Comparison of ENCODE assay signal across 17 cellular contexts in genomic region chr5:113270081-113270480, GRCh38.
"Had no signal": no experiment of that assay in that cellular context is flagged by ENCODE, and none has a peak within 500 bp of the region (broad histone marks: within the 10 kb centered on the region; RNA-seq: fewer than 3 reads in every experiment).

No MANE protein-coding gene starts in this region.

- H3K36me3 Mint-ChIP-seq: stimulated activated naive B cell treated with anti-CD40 and anti-IgM and Interleukin-4, amounts not matched to agents 10 μg/mL and 1 μg/mL and 100 μg/mL, for 72 hours had no signal

- H3K4me3 Mint-ChIP-seq: activated CD4-positive, alpha-beta T cell treated with anti-CD3 and anti-CD28 coated beads, Interleukin-2, amount 10 ng/mL, durations not matched to agents 24 days and 14 days; activated CD8-positive, alpha-beta T cell treated with anti-CD3 and anti-CD28 coated beads for 36 hours; activated naive CD4-positive, alpha-beta T cell treated with anti-CD3 and anti-CD28 coated beads, Interleukin-2, amount 50 U/mL, for 24 hours; stimulated activated naive B cell treated with anti-CD40 and anti-IgM and Interleukin-4, amounts not matched to agents 10 μg/mL and 1 μg/mL and 100 μg/mL, for 72 hours had no signal

- H3K9me3 Mint-ChIP-seq: activated CD4-positive, alpha-beta T cell treated with anti-CD3 and anti-CD28 coated beads, Interleukin-2, amount 10 ng/mL, durations not matched to agents 24 days and 14 days; activated CD8-positive, alpha-beta T cell treated with anti-CD3 and anti-CD28 coated beads for 36 hours; activated naive CD4-positive, alpha-beta T cell treated with anti-CD3 and anti-CD28 coated beads, Interleukin-2, amount 50 U/mL, for 24 hours; stimulated activated naive B cell treated with anti-CD40 and anti-IgM and Interleukin-4, amounts not matched to agents 10 μg/mL and 1 μg/mL and 100 μg/mL, for 72 hours had no signal

- DNase-seq: activated CD4-positive, alpha-beta T cell treated with anti-CD3 and anti-CD28 coated beads, Interleukin-2, amount 10 ng/mL, durations not matched to agents 24 days and 14 days; activated CD8-positive, alpha-beta T cell treated with anti-CD3 and anti-CD28 coated beads for 36 hours; activated effector memory CD4-positive, alpha-beta T cell treated with anti-CD3 and anti-CD28 coated beads, Interleukin-2, amount 50 U/mL, for 16 hours; activated T-cell treated with anti-CD3 and anti-CD28 coated beads, Interleukin-2, amount 50 U/mL, for 48 hours; dorsolateral prefrontal cortex; midbrain; occipital lobe; stimulated activated naive B cell treated with anti-CD40 and anti-IgM and Interleukin-4, amounts not matched to agents 10 μg/mL and 1 μg/mL and 100 μg/mL, for 72 hours; T-helper 1 cell; T-helper 9 cell; upper lobe of left lung had no signal

- H3K27ac Mint-ChIP-seq: activated CD4-positive, alpha-beta T cell treated with anti-CD3 and anti-CD28 coated beads, Interleukin-2, amount 10 ng/mL, durations not matched to agents 24 days and 14 days; activated CD8-positive, alpha-beta T cell treated with anti-CD3 and anti-CD28 coated beads for 36 hours; activated naive CD4-positive, alpha-beta T cell treated with anti-CD3 and anti-CD28 coated beads, Interleukin-2, amount 50 U/mL, for 24 hours; stimulated activated naive B cell treated with anti-CD40 and anti-IgM and Interleukin-4, amounts not matched to agents 10 μg/mL and 1 μg/mL and 100 μg/mL, for 72 hours had no signal

- H3K4me3 ChIP-seq: cardiac muscle cell, dorsolateral prefrontal cortex, hepatocyte, lung, thoracic aorta, upper lobe of left lung had no signal

- H3K36me3 ChIP-seq: cardiac muscle cell, thoracic aorta, upper lobe of left lung had no signal

- H3K27ac ChIP-seq: dorsolateral prefrontal cortex, hepatocyte, thoracic aorta, upper lobe of left lung had no signal

- H3K27me3 ChIP-seq: cardiac muscle cell, dorsolateral prefrontal cortex, hepatocyte, upper lobe of left lung had no signal

- H3K9me3 ChIP-seq: thoracic aorta, upper lobe of left lung had no signal

- H3K27me3 Mint-ChIP-seq: activated CD8-positive, alpha-beta T cell treated with anti-CD3 and anti-CD28 coated beads for 36 hours; activated naive CD4-positive, alpha-beta T cell treated with anti-CD3 and anti-CD28 coated beads, Interleukin-2, amount 50 U/mL, for 24 hours had no signal

- H2AFZ ChIP-seq: hepatocyte had no signal

- ATAC-seq: activated CD8-positive, alpha-beta T cell treated with anti-CD3 and anti-CD28 coated beads for 36 hours; left lobe of liver; stimulated activated naive B cell treated with anti-CD40 and anti-IgM and Interleukin-4, amounts not matched to agents 10 μg/mL and 1 μg/mL and 100 μg/mL, for 72 hours had no signal
